In the genomic region with DNA sequence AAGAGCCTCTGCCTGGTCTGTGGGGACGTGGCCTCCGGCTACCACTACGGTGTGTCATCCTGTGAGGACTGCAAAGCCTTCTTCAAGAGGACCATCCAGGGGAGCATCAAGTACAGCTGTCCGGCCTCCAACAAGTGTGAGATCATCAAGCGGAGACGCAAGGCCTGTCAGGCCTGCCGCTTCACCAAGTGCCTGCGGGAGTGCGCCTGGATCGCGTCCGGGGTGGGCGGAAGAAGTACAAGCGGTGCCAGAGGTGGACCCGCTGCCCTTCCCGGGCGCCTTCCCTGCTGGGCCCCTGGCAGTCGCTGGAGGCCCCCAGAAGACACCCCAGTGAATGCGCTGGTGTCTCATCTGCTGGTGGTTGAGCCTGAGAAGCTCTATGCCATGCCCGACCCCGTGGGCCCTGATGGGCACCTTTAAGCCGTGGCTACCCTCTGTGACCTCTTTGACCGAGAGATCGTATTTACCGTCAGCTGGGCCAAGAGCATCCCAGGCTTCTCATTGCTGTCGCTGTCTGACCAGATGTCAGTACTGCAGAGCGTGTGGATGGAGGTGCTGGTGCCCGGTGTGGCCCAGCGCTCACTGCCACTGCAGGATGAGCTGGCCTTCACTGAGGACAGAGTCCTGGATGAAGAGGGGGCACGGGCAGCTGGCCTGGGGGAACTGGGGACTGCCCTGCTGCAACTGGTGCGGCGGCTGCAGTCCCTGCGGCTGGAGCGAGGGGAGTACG, we compare ENCODE assay signal across 7 cellular contexts.
DNase-seq lines count a peak whose midpoint lies in the region; ATAC-seq, FAIRE-seq and TF ChIP-seq lines count a peak whose summit lies in the region.
"Not testable (repeated sequence)": the region's sequence is repeated elsewhere in the genome, so short reads cannot be mapped to it uniquely, and the experiment has no call there.

No MANE protein-coding gene starts in this region.

- H3K4me3 ChIP-seq in DND-41 (ENCODE audit: low read depth in 1 of 2, low read length in 2 of 2); HepG2 (replicated peaks in 1 of 3; ENCODE audit: insufficient read depth in 1 of 3, low read depth in 2 of 3, low read length in 3 of 3); neuronal stem cell (ENCODE audit: low read length in 2 of 2); upper lobe of right lung: not testable (repeated sequence)
- peak overlapping the region; percentile 38 to 53 for H3K4me3 ChIP-seq in testis

- not testable (repeated sequence) for BruUV-seq in HepG2 (replicated peaks; lab: Mats Ljungman, UMichigan)

- not testable (repeated sequence) for TF ChIP-seq RAD21 in HepG2 (CRISPR knock-in tag; IDR thresholded peaks at IDR 0.05)

- H4K91ac ChIP-seq in neuronal stem cell (ENCODE audit: low read depth, low read length, poor library complexity) = not testable (repeated sequence)

- not testable (repeated sequence) for H3K4me2 ChIP-seq in DND-41 (ENCODE audit: insufficient read depth, low read length); HepG2 (ENCODE audit: low read depth, low read length); neuronal stem cell (ENCODE audit: insufficient read depth, low read length, poor library complexity, severe bottlenecking)

- H3K23ac ChIP-seq in neuronal stem cell (ENCODE audit: low read depth, low read length, poor library complexity) = not testable (repeated sequence)

- not testable (repeated sequence) for H3K4me1 Mint-ChIP-seq in natural killer cell treated with Interleukin-12 subunit alpha and Interleukin-12 subunit beta and Interleukin-15 and Interleukin-18, amount 100 ng/mL, for 72 hours (ENCODE audit: low read depth in 2 of 2); stimulated activated effector memory CD8-positive, alpha-beta T cell treated with anti-CD3 and anti-CD28 coated beads, Interleukin-12 subunit alpha, Interleukin-12 subunit beta, amount 100 ng/mL, for 72 hours

- not testable (repeated sequence) for H2BK12ac ChIP-seq in neuronal stem cell (ENCODE audit: low read length)

- H3K27me3 Mint-ChIP-seq in natural killer cell treated with Interleukin-12 subunit alpha and Interleukin-12 subunit beta and Interleukin-15 and Interleukin-18, amount 100 ng/mL, for 72 hours = not testable (repeated sequence)

- H3K4me1 ChIP-seq in DND-41 (ENCODE audit: insufficient read depth, low read length) = peaks cover 18% of the 10 kb centered on the region
- not testable (repeated sequence) for H3K4me1 ChIP-seq in HepG2 (ENCODE audit: insufficient read depth, low read length); neuronal stem cell (ENCODE audit: control insufficient read depth in 2 of 2, insufficient read depth in 1 of 2, low read depth in 1 of 2, low read length in 2 of 2); testis; upper lobe of right lung

- POLR2A ChIA-PET in HepG2 (lab: Yijun Ruan, JAX) = not testable (repeated sequence)

- not testable (repeated sequence) for H4K20me1 ChIP-seq in DND-41 (ENCODE audit: insufficient read depth, low read length); HepG2 (ENCODE audit: insufficient read depth, low read length)

- not testable (repeated sequence) for H3K27ac ChIP-seq in DND-41 (ENCODE audit: low read length); HepG2 (ENCODE audit: extremely low read length, insufficient read depth, low read length); neuronal stem cell (replicated peaks; ENCODE audit: low read length); testis; upper lobe of right lung

- TF ChIP-seq CTCF in DND-41 (IDR thresholded peaks at IDR 0.05; ENCODE audit: borderline replicate concordance, extremely low read depth, low read length, poor library complexity, severe bottlenecking); HepG2 (CRISPR knock-in tag; IDR thresholded peaks at IDR 0.05); testis (IDR thresholded peaks at IDR 0.05); upper lobe of right lung (IDR thresholded peaks at IDR 0.05): not testable (repeated sequence)

- H2AK5ac ChIP-seq in neuronal stem cell (ENCODE audit: low read depth, low read length) = peak overlapping the region; percentile 46

- CTCF ChIA-PET in HepG2 (lab: Yijun Ruan, JAX; ENCODE audit: low intra/inter-chr PET ratio, low total read pairs) = not testable (repeated sequence)

- 69% methylated on average over 16 of the region's 35 CpGs for WGBS in HepG2 (ENCODE audit: low lambda C conversion rate)
- WGBS in neuronal stem cell (ENCODE audit: extremely low coverage in 2 of 2, insufficient read length in 2 of 2, insufficient replicate concordance in 1 of 2), 2 donors = no CpG with 5 or more reads among the region's 35 CpGs
- 62 to 78% methylated on average over 26 to 30 of the region's 35 CpGs for WGBS in testis, 2 donors

- 0 out of 2 replicates have a peak overlapping the region, but pooled peaks have one; percentile 20 for H2AFZ ChIP-seq in DND-41 (ENCODE audit: low read depth, low read length)
- H2AFZ ChIP-seq in HepG2 (ENCODE audit: low read length); neuronal stem cell (ENCODE audit: low read length): not testable (repeated sequence)

- not testable (repeated sequence) for H2BK120ac ChIP-seq in neuronal stem cell (ENCODE audit: low read depth, low read length)

- intact Hi-C loops in HepG2 (cut with micrococcal nuclease; ENCODE audit: unreplicated experiment); testis (cut with DNase I; ENCODE audit: low total_unique reads); upper lobe of right lung (cut with DNase I): not testable (repeated sequence)

- not testable (repeated sequence) for H2BK15ac ChIP-seq in neuronal stem cell (ENCODE audit: low read length)

- in situ Hi-C loops in HepG2 (cut with HindIII; ENCODE audit: extremely low pct_ligation_motif_present, low pct_unique_long_range_greater_than_20kb) = not testable (repeated sequence)

- not testable (repeated sequence) for H2BK5ac ChIP-seq in neuronal stem cell (ENCODE audit: low read length)

- TF ChIP-seq POLR2A in HepG2 (IDR thresholded peaks at IDR 0.05; ENCODE audit: insufficient read depth in 1 of 2, low read depth in 2 of 2, low read length in 2 of 2); testis (IDR thresholded peaks at IDR 0.05): not testable (repeated sequence)

- not testable (repeated sequence) for ATAC-seq in DND-41 (ENCODE audit: insufficient read depth, low read depth)
- ATAC-seq in HepG2 (peak; percentile 29; the same call in 2 of the 3 replicates), upper lobe of right lung (peak; percentile 13)
- peak; percentile 25 to 37 for ATAC-seq in natural killer cell treated with Interleukin-12 subunit alpha and Interleukin-12 subunit beta and Interleukin-15 and Interleukin-18, amount 100 ng/mL, for 72 hours
- peak; percentile 12 for ATAC-seq in stimulated activated effector memory CD8-positive, alpha-beta T cell treated with anti-CD3 and anti-CD28 coated beads, Interleukin-12 subunit alpha, Interleukin-12 subunit beta, amount 100 ng/mL, for 72 hours

- not testable (repeated sequence) for H3K79me1 ChIP-seq in neuronal stem cell (ENCODE audit: low read depth, low read length)

- H3K27ac Mint-ChIP-seq in natural killer cell treated with Interleukin-12 subunit alpha and Interleukin-12 subunit beta and Interleukin-15 and Interleukin-18, amount 100 ng/mL, for 72 hours; stimulated activated effector memory CD8-positive, alpha-beta T cell treated with anti-CD3 and anti-CD28 coated beads, Interleukin-12 subunit alpha, Interleukin-12 subunit beta, amount 100 ng/mL, for 72 hours: not testable (repeated sequence)

- H4K8ac ChIP-seq in neuronal stem cell (ENCODE audit: low read depth, low read length) = not testable (repeated sequence)

- not testable (repeated sequence) for H3K9ac ChIP-seq in DND-41 (ENCODE audit: low read depth, low read length); HepG2 (ENCODE audit: insufficient read depth, low read depth, low read length)
- H3K9ac ChIP-seq in neuronal stem cell (ENCODE audit: low read depth, low read length, poor library complexity) = peak overlapping the region; percentile 4

- FAIRE-seq in HepG2 (lab: Jason Lieb, UNC) = not testable (repeated sequence)

- H3K9me3 Mint-ChIP-seq in natural killer cell treated with Interleukin-12 subunit alpha and Interleukin-12 subunit beta and Interleukin-15 and Interleukin-18, amount 100 ng/mL, for 72 hours; stimulated activated effector memory CD8-positive, alpha-beta T cell treated with anti-CD3 and anti-CD28 coated beads, Interleukin-12 subunit alpha, Interleukin-12 subunit beta, amount 100 ng/mL, for 72 hours: not testable (repeated sequence)

- not testable (repeated sequence) for H3K79me2 ChIP-seq in DND-41 (ENCODE audit: insufficient read depth, low read length); HepG2 (ENCODE audit: insufficient read depth, low read length)

- DNase-seq in DND-41; HepG2 (ENCODE audit: low spot score); natural killer cell treated with Interleukin-12 subunit alpha and Interleukin-12 subunit beta and Interleukin-15 and Interleukin-18, amount 100 ng/mL, for 72 hours (ENCODE audit: low spot score); neuronal stem cell (ENCODE audit: low spot score); stimulated activated effector memory CD8-positive, alpha-beta T cell treated with anti-CD3 and anti-CD28 coated beads, Interleukin-12 subunit alpha, Interleukin-12 subunit beta, amount 100 ng/mL, for 72 hours (ENCODE audit: low spot score in 2 of 2); testis; upper lobe of right lung: not testable (repeated sequence)

- not testable (repeated sequence) for H3K27me3 ChIP-seq in DND-41 (ENCODE audit: insufficient read depth, low read length, poor library complexity); HepG2 (ENCODE audit: control insufficient read depth in 1 of 2, insufficient read depth in 2 of 2, low read length in 2 of 2); neuronal stem cell (ENCODE audit: control insufficient read depth in 3 of 3, insufficient read depth in 3 of 3, low read depth in 1 of 3, low read length in 3 of 3); testis; upper lobe of right lung

- H3K18ac ChIP-seq in neuronal stem cell (ENCODE audit: low read length) = not testable (repeated sequence)

- not testable (repeated sequence) for H3K9me3 ChIP-seq in DND-41 (ENCODE audit: insufficient read depth, low read length, severe bottlenecking); HepG2 (ENCODE audit: low read length); neuronal stem cell (replicated peaks in 1 of 2; ENCODE audit: control insufficient read depth in 2 of 2, insufficient read depth in 1 of 2, low read depth in 1 of 2, low read length in 2 of 2); testis; upper lobe of right lung

- not testable (repeated sequence) for H3K36me3 Mint-ChIP-seq in natural killer cell treated with Interleukin-12 subunit alpha and Interleukin-12 subunit beta and Interleukin-15 and Interleukin-18, amount 100 ng/mL, for 72 hours; stimulated activated effector memory CD8-positive, alpha-beta T cell treated with anti-CD3 and anti-CD28 coated beads, Interleukin-12 subunit alpha, Interleukin-12 subunit beta, amount 100 ng/mL, for 72 hours

- not testable (repeated sequence) for H3K36me3 ChIP-seq in DND-41 (ENCODE audit: insufficient read depth, low read length); HepG2 (replicated peaks in 1 of 2; ENCODE audit: control insufficient read depth in 1 of 2, insufficient read depth in 2 of 2, low read length in 2 of 2); neuronal stem cell (replicated peaks in 1 of 2; ENCODE audit: control insufficient read depth in 2 of 2, insufficient read depth in 2 of 2, low read length in 2 of 2); testis (ENCODE audit: low read depth, missing control alignments); upper lobe of right lung

- H3K4ac ChIP-seq in neuronal stem cell (ENCODE audit: low read length) = not testable (repeated sequence)

- peak overlapping the region; percentile 38 for H3K14ac ChIP-seq in neuronal stem cell (ENCODE audit: low read length)

- not testable (repeated sequence) for H3K4me3 Mint-ChIP-seq in natural killer cell treated with Interleukin-12 subunit alpha and Interleukin-12 subunit beta and Interleukin-15 and Interleukin-18, amount 100 ng/mL, for 72 hours; stimulated activated effector memory CD8-positive, alpha-beta T cell treated with anti-CD3 and anti-CD28 coated beads, Interleukin-12 subunit alpha, Interleukin-12 subunit beta, amount 100 ng/mL, for 72 hours

- TF ChIP-seq EP300 in HepG2 (IDR thresholded peaks at IDR 0.05; ENCODE audit: low read depth in 2 of 2, low read length in 2 of 2); HepG2 (CRISPR knock-in tag; IDR thresholded peaks at IDR 0.05; ENCODE audit: borderline replicate concordance): not testable (repeated sequence)
